In the genomic region with DNA sequence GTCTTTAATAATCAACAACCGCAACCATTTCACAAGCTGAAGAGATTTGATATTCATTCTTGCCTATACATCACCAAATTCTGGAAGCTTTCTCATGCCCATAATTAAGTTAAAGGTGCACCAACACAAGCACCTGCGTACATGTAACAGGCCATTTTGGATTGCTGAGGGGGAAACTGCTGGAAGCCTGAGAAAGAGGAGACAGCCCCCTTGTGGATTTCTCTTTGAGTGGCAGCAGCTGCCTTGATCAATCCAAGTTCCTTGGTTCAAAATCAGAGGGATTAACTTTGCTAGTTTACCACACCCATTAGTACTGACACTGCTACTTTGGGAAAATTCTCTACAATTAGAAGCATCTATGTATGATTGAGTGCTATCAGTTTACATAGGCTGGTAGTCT, we compare ENCODE assay signal across 12 cellular contexts.
DNase-seq lines count a peak whose midpoint lies in the region; ATAC-seq, FAIRE-seq and TF ChIP-seq lines count a peak whose summit lies in the region.
"Had no signal": no experiment of that assay in that cellular context is flagged by ENCODE, and none has a peak within 500 bp of the region (broad histone marks: within the 10 kb centered on the region; RNA-seq: fewer than 3 reads in every experiment).

No MANE protein-coding gene starts in this region.

- POLR2A ChIA-PET in HepG2 (lab: Yijun Ruan, JAX), result no interaction called here
- POLR2A ChIA-PET in PC-3 (lab: Charles Lee; ENCODE audit: unreplicated experiment), result no interaction called here

- H3K27me3 ChIP-seq in HepG2 (ENCODE audit: control insufficient read depth in 1 of 2, insufficient read depth in 2 of 2, low read length in 2 of 2), result no peaks in the 10 kb centered on the region
- no peaks in the 10 kb centered on the region for H3K27me3 ChIP-seq in right lobe of liver
- H3K27me3 ChIP-seq in PC-3 (ENCODE audit: low read length), result no peaks in the 10 kb centered on the region
- H3K27me3 ChIP-seq in sigmoid colon, result no peaks in the 10 kb centered on the region

- no peaks in the 10 kb centered on the region for H3K9me2 ChIP-seq in PC-3 (replicated peaks; ENCODE audit: low read length)

- no peak overlapping the region for H3K27ac ChIP-seq in HepG2 (ENCODE audit: extremely low read length, insufficient read depth, low read length)
- no peak overlapping the region for H3K27ac ChIP-seq in right lobe of liver
- no peak overlapping the region for H3K27ac ChIP-seq in PC-3 (ENCODE audit: low read length)
- no peak overlapping the region for H3K27ac ChIP-seq in sigmoid colon
- H3K27ac ChIP-seq: parathyroid adenoma had no signal

- no peak overlapping the region for H3K4me3 ChIP-seq in HepG2 (replicated peaks in 1 of 3; ENCODE audit: insufficient read depth in 1 of 3, low read depth in 2 of 3, low read length in 3 of 3)
- no peak overlapping the region for H3K4me3 ChIP-seq in right lobe of liver
- no peak overlapping the region for H3K4me3 ChIP-seq in PC-3 (ENCODE audit: low read length)
- no peak overlapping the region for H3K4me3 ChIP-seq in epithelial cell of esophagus (ENCODE audit: low read length)
- H3K4me3 ChIP-seq in sigmoid colon, result no peak overlapping the region

- CTCF ChIA-PET in HepG2 (lab: Yijun Ruan, JAX; ENCODE audit: low intra/inter-chr PET ratio, low total read pairs) (no interaction called here), PC-3 (lab: Charles Lee) (no interaction called here)

- H3K9me3 ChIP-seq in HepG2 (ENCODE audit: low read length), result peaks cover 92% of the 10 kb centered on the region
- no peaks in the 10 kb centered on the region for H3K9me3 ChIP-seq in right lobe of liver
- H3K9me3 ChIP-seq in PC-3 (ENCODE audit: low read length), result no peaks in the 10 kb centered on the region
- no peaks in the 10 kb centered on the region for H3K9me3 ChIP-seq in sigmoid colon

- no peak for TF ChIP-seq RAD21 in HepG2 (CRISPR knock-in tag; IDR thresholded peaks at IDR 0.05)

- WGBS in HepG2 (ENCODE audit: low lambda C conversion rate), result 44% methylated on average over 2 of the region's 2 CpGs
- 65% methylated on average over 2 of the region's 2 CpGs for WGBS in right lobe of liver (ENCODE audit: insufficient coverage, low coverage, low lambda C conversion rate, missing lambda C conversion rate)
- WGBS in sigmoid colon, 2 donors, result 83 to 92% methylated on average over 2 of the region's 2 CpGs

- H4K20me1 ChIP-seq in HepG2 (ENCODE audit: insufficient read depth, low read length), result no peaks in the 10 kb centered on the region
- no peaks in the 10 kb centered on the region for H4K20me1 ChIP-seq in PC-3 (ENCODE audit: low read length)

- H3K79me2 ChIP-seq in HepG2 (ENCODE audit: insufficient read depth, low read length) (no peaks in the 10 kb centered on the region), PC-3 (ENCODE audit: low read length) (no peaks in the 10 kb centered on the region)
- H3K79me2 ChIP-seq: parathyroid adenoma had no signal

- TF ChIP-seq EP300 in HepG2 (IDR thresholded peaks at IDR 0.05; ENCODE audit: low read depth in 2 of 2, low read length in 2 of 2), result no peak
- no peak for TF ChIP-seq EP300 in HepG2 (CRISPR knock-in tag; IDR thresholded peaks at IDR 0.05; ENCODE audit: borderline replicate concordance)
- TF ChIP-seq EP300 in sigmoid colon (IDR thresholded peaks at IDR 0.05), result no peak

- intact Hi-C loops in HepG2 (cut with micrococcal nuclease; ENCODE audit: unreplicated experiment) (no loop called here), right lobe of liver (cut with DNase I) (no loop called here), PC-3 (cut with micrococcal nuclease) (no loop called here), sigmoid colon (cut with DNase I) (no loop called here)

- BruUV-seq in HepG2 (replicated peaks; lab: Mats Ljungman, UMichigan) (no TSS peak), PC-3 (replicated peaks; lab: Mats Ljungman, UMichigan) (no TSS peak)

- H2AFZ ChIP-seq in HepG2 (ENCODE audit: low read length), result no peak overlapping the region
- 0 out of 2 replicates have a peak overlapping the region, but pooled peaks have one; percentile 17 for H2AFZ ChIP-seq in PC-3 (ENCODE audit: low read length)
- H2AFZ ChIP-seq: parathyroid adenoma had no signal

- no peak for DNase-seq in HepG2 (ENCODE audit: low spot score)
- no peak for DNase-seq in right lobe of liver
- peak; percentile 7 for DNase-seq in PC-3
- DNase-seq in epithelial cell of esophagus (ENCODE audit: low read depth), result no peak
- DNase-seq in urothelium cell line (ENCODE audit: low spot score), result peak; percentile 30
- DNase-seq in sigmoid colon, result no peak
- no peak for DNase-seq in NCI-H446 treated with DMSO at 0.1 percent for 48 hours (lab: John Stamatoyannopoulos, UW)
- no peak for DNase-seq in dedifferentiated amniotic fluid mesenchymal stem cell (ENCODE audit: extremely low spot score)
- DNase-seq: activated CD4-positive, CD25-positive, alpha-beta regulatory T cell treated with anti-CD3 and anti-CD28 coated beads, Interleukin-2, amount 50 U/mL, for 72 hours; activated gamma-delta T cell; immature natural killer cell had no signal

- no peak overlapping the region for H3K9ac ChIP-seq in HepG2 (ENCODE audit: insufficient read depth, low read depth, low read length)
- H3K9ac ChIP-seq in PC-3 (ENCODE audit: low read length), result no peak overlapping the region
- H3K9ac ChIP-seq: parathyroid adenoma had no signal

- TF ChIP-seq POLR2A in HepG2 (IDR thresholded peaks at IDR 0.05; ENCODE audit: insufficient read depth in 1 of 2, low read depth in 2 of 2, low read length in 2 of 2) (no peak), right lobe of liver (IDR thresholded peaks at IDR 0.05) (no peak), sigmoid colon (IDR thresholded peaks at IDR 0.05) (no peak)

- no peaks in the 10 kb centered on the region for H3F3A ChIP-seq in PC-3 (ENCODE audit: low read length, unreplicated experiment)

- no peaks in the 10 kb centered on the region; a peak in 1 of 5 replicates for H3K36me3 ChIP-seq in HepG2 (replicated peaks in 1 of 2; ENCODE audit: control insufficient read depth in 1 of 2, insufficient read depth in 2 of 2, low read length in 2 of 2)
- H3K36me3 ChIP-seq in right lobe of liver, result no peaks in the 10 kb centered on the region
- no peaks in the 10 kb centered on the region for H3K36me3 ChIP-seq in PC-3 (ENCODE audit: low read depth, low read length)
- H3K36me3 ChIP-seq in sigmoid colon, result no peaks in the 10 kb centered on the region

- 0 out of 2 replicates have a peak, but pooled peaks have one; percentile 12 for TF ChIP-seq CTCF in HepG2 (CRISPR knock-in tag; IDR thresholded peaks at IDR 0.05)
- no peak for TF ChIP-seq CTCF in right lobe of liver (IDR thresholded peaks at IDR 0.05)
- peak; percentile 56 for TF ChIP-seq CTCF in PC-3 (conservative IDR thresholded peaks at IDR 0.05; ENCODE audit: low read depth, low read length)
- TF ChIP-seq CTCF in epithelial cell of esophagus (IDR thresholded peaks at IDR 0.05; ENCODE audit: insufficient read depth, low read depth, low read length, missing control alignments), result peak; percentile 8
- TF ChIP-seq CTCF in sigmoid colon (IDR thresholded peaks at IDR 0.05), result no peak

- ATAC-seq in HepG2 (peak; percentile 38; the same call in 1 of the 3 replicates), right lobe of liver (no peak), PC-3 (no peak)

- no peaks in the 10 kb centered on the region for H3K4me1 ChIP-seq in HepG2 (ENCODE audit: insufficient read depth, low read length)
- no peaks in the 10 kb centered on the region for H3K4me1 ChIP-seq in right lobe of liver
- peaks cover 10% of the 10 kb centered on the region for H3K4me1 ChIP-seq in PC-3 (ENCODE audit: insufficient read depth, low read length)
- H3K4me1 ChIP-seq in sigmoid colon, result peaks cover 0 to 6% (median 3%) of the 10 kb centered on the region in 4 donors
- H3K4me1 ChIP-seq: parathyroid adenoma had no signal

- FAIRE-seq in HepG2 (lab: Jason Lieb, UNC) (no peak), urothelium cell line (lab: Jason Lieb, UNC) (no peak)

- no peak overlapping the region for H3K4me2 ChIP-seq in HepG2 (ENCODE audit: low read depth, low read length)
- no peak overlapping the region for H3K4me2 ChIP-seq in PC-3 (ENCODE audit: low read length)

- in situ Hi-C loops in HepG2 (cut with HindIII; ENCODE audit: extremely low pct_ligation_motif_present, low pct_unique_long_range_greater_than_20kb), result no loop called here

TF ChIP-seq in HepG2, 621 proteins besides CTCF, POLR2A, EP300 and RAD21:
- TF ChIP-seq CBX5 (CRISPR knock-in tag; IDR thresholded peaks at IDR 0.05; ENCODE audit: borderline replicate concordance) (no peak), SOX13 (IDR thresholded peaks at IDR 0.05) (no peak), SOX13 (CRISPR knock-in tag; conservative IDR thresholded peaks at IDR 0.05 in 1 of 2, IDR thresholded peaks at IDR 0.05 in 1 of 2) (no peak), STAG1 (CRISPR knock-in tag; IDR thresholded peaks at IDR 0.05) (peak; percentile 11; the same call in 1 of the 2 replicates)

Comparison
In these comparisons a context has a peak if more than half of its experiments do, and no peak if none do; other contexts are left out.
1. CTCF ChIP-seq: peak in HepG2 (single experiment), PC-3 (single experiment) and epithelial cell of esophagus (single experiment); none in right lobe of liver (0 of 4) and sigmoid colon (0 of 4).
2. DNase-seq: peak in PC-3 (single experiment) and urothelium cell line (single experiment); none in HepG2 (single experiment), right lobe of liver (0 of 3), epithelial cell of esophagus (single experiment), sigmoid colon (single experiment), NCI-H446 treated with DMSO at 0.1 percent for 48 hours (single experiment) and dedifferentiated amniotic fluid mesenchymal stem cell (single experiment).